10 cellular contexts compared by ENCODE assay signal in genomic region chr3:104526901-104527401, GRCh38.
DNase-seq lines count a peak whose midpoint lies in the region; ATAC-seq and TF ChIP-seq lines count a peak whose summit lies in the region.
"Had no signal": no experiment of that assay in that cellular context is flagged by ENCODE, and none has a peak within 500 bp of the region (broad histone marks: within the 10 kb centered on the region; RNA-seq: fewer than 3 reads in every experiment).

No MANE protein-coding gene starts in this region.

- DNase-seq in mucosa of descending colon (no peak), cerebellar nuclear complex (lab: John Stamatoyannopoulos, UW) (no peak), left lobe of liver (ENCODE audit: low spot score) (no peak), esophagus muscularis mucosa (ENCODE audit: extremely low spot score) (no peak), activated T-cell treated with anti-CD3 and anti-CD28 coated beads for 4 hours (no peak)
- DNase-seq: left ventricle myocardium inferior, NCI-H2081 treated with DMSO at 0.1 percent for 48 hours had no signal

- 76% methylated on average over 3 of the region's 3 CpGs for WGBS in esophagus muscularis mucosa

- H3K27ac ChIP-seq in esophagus muscularis mucosa (replicated peaks in 1 of 4), result no peak overlapping the region
- H3K27ac ChIP-seq: left ventricle myocardium inferior had no signal

- H3K9me3 ChIP-seq in mucosa of descending colon, result peaks cover 12% of the 10 kb centered on the region
- peaks cover 0 to 4% (median 0%) of the 10 kb centered on the region in 4 donors for H3K9me3 ChIP-seq in esophagus muscularis mucosa

- intact Hi-C loops in mucosa of descending colon (cut with DNase I, micrococcal nuclease) (no loop called here), esophagus muscularis mucosa (cut with DNase I) (no loop called here)

- TF ChIP-seq EP300 in esophagus muscularis mucosa (IDR thresholded peaks at IDR 0.05), result no peak

- no peak overlapping the region for H3K4me3 ChIP-seq in mucosa of descending colon
- no peak overlapping the region for H3K4me3 ChIP-seq in esophagus muscularis mucosa
- H3K4me3 ChIP-seq: left ventricle myocardium inferior had no signal

- H3K27me3 ChIP-seq in esophagus muscularis mucosa, result no peaks in the 10 kb centered on the region

- H3K4me1 ChIP-seq in mucosa of descending colon (ENCODE audit: low read depth) (no peaks in the 10 kb centered on the region), esophagus muscularis mucosa (no peaks in the 10 kb centered on the region)
- H3K4me1 ChIP-seq: left ventricle myocardium inferior had no signal

- TF ChIP-seq CTCF in mucosa of descending colon (IDR thresholded peaks at IDR 0.05), result no peak
- no peak for TF ChIP-seq CTCF in esophagus muscularis mucosa (IDR thresholded peaks at IDR 0.05)

- no peaks in the 10 kb centered on the region for H3K36me3 ChIP-seq in mucosa of descending colon (ENCODE audit: low read depth)
- no peaks in the 10 kb centered on the region for H3K36me3 ChIP-seq in esophagus muscularis mucosa
- H3K36me3 ChIP-seq: left ventricle myocardium inferior had no signal

- ATAC-seq in GM19043 (IDR thresholded peaks at IDR 0.05; ENCODE audit: low read depth, unreplicated experiment) (peak; percentile 79), HG02678 (IDR thresholded peaks at IDR 0.05; ENCODE audit: unreplicated experiment) (peak; percentile 75), HG03469 (IDR thresholded peaks at IDR 0.05; ENCODE audit: unreplicated experiment) (peak; percentile 76), mucosa of descending colon (peak; percentile 36), left lobe of liver (no peak)

- no peak for TF ChIP-seq POLR2A in esophagus muscularis mucosa (IDR thresholded peaks at IDR 0.05; ENCODE audit: low read depth)
